In the genomic region with DNA sequence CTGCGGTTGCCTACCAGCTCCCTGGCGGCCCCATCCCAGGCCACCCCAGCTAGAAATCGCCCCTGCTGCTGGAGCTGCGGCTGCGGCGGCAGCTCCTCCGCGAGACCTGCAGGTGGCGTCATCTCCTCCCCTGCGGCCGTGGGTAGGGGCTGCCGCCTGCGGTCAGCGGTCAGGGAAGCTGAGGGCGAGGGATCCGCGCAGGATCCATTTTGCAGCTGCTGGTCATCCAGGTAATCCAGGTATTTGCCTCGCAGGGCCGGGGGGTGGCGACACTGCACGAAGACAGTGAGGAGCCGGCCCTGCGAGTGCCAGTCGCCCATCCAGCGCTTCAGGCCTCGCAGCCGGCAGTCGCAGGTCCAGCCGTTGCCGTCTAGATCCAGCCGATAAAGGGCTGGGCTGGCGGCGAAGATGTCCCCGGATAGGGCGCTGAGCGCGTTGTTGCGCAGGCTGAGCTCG, we compare ENCODE assay signal across 8 cellular contexts. TPM values are rescaled to one million over a fixed set of nuclear protein-coding genes. Genes with fewer than 3 reads are reported as not detected.
DNase-seq lines count a peak whose midpoint lies in the region; ATAC-seq, FAIRE-seq and TF ChIP-seq lines count a peak whose summit lies in the region.

No MANE protein-coding gene starts in this region.

- H3F3A ChIP-seq in neural cell (ENCODE audit: insufficient read depth, low read length, poor library complexity, severe bottlenecking): no peaks in the 10 kb centered on the region

- H3K9me3 Mint-ChIP-seq in activated CD4-positive, alpha-beta memory T cell treated with anti-CD3 and anti-CD28 coated beads for 36 hours: no peaks in the 10 kb centered on the region

- H4K20me1 ChIP-seq in neural cell (ENCODE audit: insufficient read depth): no peaks in the 10 kb centered on the region

- peaks cover 61% of the 10 kb centered on the region for H3K27me3 Mint-ChIP-seq in activated CD4-positive, alpha-beta memory T cell treated with anti-CD3 and anti-CD28 coated beads for 36 hours

- no peak overlapping the region for H3K4me3 Mint-ChIP-seq in activated CD4-positive, alpha-beta memory T cell treated with anti-CD3 and anti-CD28 coated beads for 36 hours

- no peaks in the 10 kb centered on the region for H3K9me2 ChIP-seq in neural cell (ENCODE audit: insufficient read depth, low read length)

- H3K4me1 Mint-ChIP-seq in activated CD4-positive, alpha-beta memory T cell treated with anti-CD3 and anti-CD28 coated beads for 36 hours (ENCODE audit: low read depth): peaks cover 9% of the 10 kb centered on the region

- peak overlapping the region; percentile 68 for H3K4me3 ChIP-seq in neural cell (ENCODE audit: low read length)

- POLR2A ChIA-PET in activated CD4-positive, alpha-beta memory T cell treated with anti-CD3 and anti-CD28 coated beads for 36 hours (lab: Charles Lee): no interaction called here

- no peak overlapping the region for H3K4me2 ChIP-seq in neural cell (ENCODE audit: low read length)

- H3K27me3 ChIP-seq in neural cell (ENCODE audit: insufficient read depth, low read depth, low read length): peaks cover 54% of the 10 kb centered on the region

- peak; percentile 62 for TF ChIP-seq RAD21 in neural cell (conservative IDR thresholded peaks at IDR 0.05)

- TF ChIP-seq EP300 in neural cell (conservative IDR thresholded peaks at IDR 0.05; ENCODE audit: poor library complexity, severe bottlenecking): no peak

- CTCF ChIA-PET in activated CD4-positive, alpha-beta memory T cell treated with anti-CD3 and anti-CD28 coated beads for 36 hours (lab: Charles Lee): interaction anchor here (0.7 to 6.8 kb wide), 16 partner anchors 9 to 457 kb away, joined by 3 to 96 read pairs (median 5); no protein-coding TSS in a partner anchor

- no peak for ATAC-seq in HG02981 (IDR thresholded peaks at IDR 0.05; ENCODE audit: unreplicated experiment)

- peak; percentile 39 for TF ChIP-seq CTCF in D721Med (IDR thresholded peaks at IDR 0.05; ENCODE audit: insufficient read depth, missing control alignments)
- peak; percentile 73 for TF ChIP-seq CTCF in neural cell (IDR thresholded peaks at IDR 0.05; ENCODE audit: poor library complexity, severe bottlenecking)

- intact Hi-C loops in activated CD4-positive, alpha-beta memory T cell treated with anti-CD3 and anti-CD28 coated beads for 36 hours (cut with micrococcal nuclease): loop anchor here (1.0 to 10.0 kb wide), 4 partner anchors 29 to 608 kb away; partner anchors contain the start of gene PRR15

- no peak overlapping the region for H2AFZ ChIP-seq in neural cell (ENCODE audit: low read depth, low read length)

- H3K36me3 ChIP-seq in neural cell (ENCODE audit: insufficient read depth, low read length): no peaks in the 10 kb centered on the region

- DNase-seq in D721Med (ENCODE audit: insufficient read length, low spot score) (no peak), LHCN-M2 (ENCODE audit: low read depth) (peak; percentile 43), glomerular visceral epithelial cell (ENCODE audit: extremely low spot score) (peak; percentile 8), cerebellar nuclear complex (lab: John Stamatoyannopoulos, UW) (no peak)
- peak; percentile 44 for DNase-seq in activated CD4-positive, alpha-beta memory T cell treated with anti-CD3 and anti-CD28 coated beads for 36 hours
- no peak for DNase-seq in stimulated activated naive CD4-positive, alpha-beta T cell (lab: John Stamatoyannopoulos, UW)

- H3K9me3 ChIP-seq in neural cell (ENCODE audit: low read length): no peaks in the 10 kb centered on the region

- peak overlapping the region; percentile 46 for H3K9ac ChIP-seq in neural cell (ENCODE audit: low read length)

- no peak overlapping the region for H3K27ac ChIP-seq in neural cell (ENCODE audit: low read length)

- H3K79me2 ChIP-seq in neural cell (replicated peaks; ENCODE audit: insufficient read depth, low read length): no peaks in the 10 kb centered on the region

- FAIRE-seq in D721Med (lab: Jason Lieb, UNC): no peak

- H3K36me3 Mint-ChIP-seq in activated CD4-positive, alpha-beta memory T cell treated with anti-CD3 and anti-CD28 coated beads for 36 hours: no peaks in the 10 kb centered on the region

- no peak overlapping the region for H3K27ac Mint-ChIP-seq in activated CD4-positive, alpha-beta memory T cell treated with anti-CD3 and anti-CD28 coated beads for 36 hours

TF ChIP-seq in neural cell, 6 proteins besides CTCF, POLR2A, EP300 and RAD21:
- TF ChIP-seq POLR2AphosphoS5 (IDR thresholded peaks at IDR 0.05) (no peak), SMC3 (conservative IDR thresholded peaks at IDR 0.05; ENCODE audit: poor library complexity) (peak; percentile 74)

RNA-seq across cellular contexts. Expression of gene TRIL, which starts 1.5 kb away (rescaled TPM):
- total RNA-seq in LHCN-M2 (2014; rRNA removed): 0.32 and 0.46 TPM in 2 replicates
- polyA plus RNA-seq in LHCN-M2 (2012): 0.02 TPM
- not detected for total RNA-seq in activated CD4-positive, alpha-beta memory T cell treated with anti-CD3 and anti-CD28 coated beads for 36 hours
- 1.4 TPM in 2 replicates for polyA plus RNA-seq in neural cell
- 3.2 and 4.4 TPM in 2 replicates for polyA minus RNA-seq in neural cell

Comparison
In these comparisons a context has a peak if more than half of its experiments do, and no peak if none do; other contexts are left out.
1. DNase-seq: peak in LHCN-M2 (single experiment), activated CD4-positive, alpha-beta memory T cell treated with anti-CD3 and anti-CD28 coated beads for 36 hours (single experiment) and glomerular visceral epithelial cell (single experiment); none in D721Med (single experiment), cerebellar nuclear complex (0 of 2) and stimulated activated naive CD4-positive, alpha-beta T cell (0 of 6).